Comparison of ENCODE assay signal across 12 cellular contexts in the genomic region with DNA sequence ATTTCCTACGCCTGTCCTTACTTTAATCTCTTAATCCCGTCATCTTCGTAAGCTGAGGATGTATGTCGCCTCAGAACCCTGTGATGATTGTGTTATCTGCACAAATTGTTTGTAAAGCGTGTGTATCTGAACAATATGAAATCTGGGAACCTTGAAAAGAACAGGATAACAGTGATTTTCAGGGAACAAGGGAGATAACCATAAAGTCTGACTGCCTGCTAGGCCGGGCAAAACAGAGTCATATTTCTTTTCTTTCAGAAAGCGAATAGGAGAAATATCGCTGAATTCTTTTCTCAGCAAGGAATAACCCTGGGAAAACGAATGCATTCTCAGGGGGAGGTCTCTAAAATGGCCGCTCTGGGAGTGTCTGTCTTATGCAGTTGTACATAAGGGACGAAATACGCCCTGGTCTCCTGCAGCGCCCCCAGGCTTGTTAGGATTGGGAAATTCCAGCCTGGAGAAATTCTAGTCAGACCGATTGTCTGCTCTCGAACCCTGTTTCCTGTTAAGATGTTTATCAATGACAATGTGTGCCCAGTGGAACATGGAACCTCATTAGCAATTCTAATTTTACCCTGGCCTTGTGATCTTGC. TPM values are rescaled to one million over a fixed set of nuclear protein-coding genes. Genes with fewer than 3 reads are reported as not detected.
"Had no signal": no experiment of that assay in that cellular context is flagged by ENCODE, and none has a peak within 500 bp of the region (broad histone marks: within the 10 kb centered on the region; RNA-seq: fewer than 3 reads in every experiment).

No MANE protein-coding gene starts in this region.

RNA-seq across cellular contexts. Expression of a gene that starts 8.5 kb away (rescaled TPM):
- total RNA-seq: activated CD4-positive, alpha-beta memory T cell treated with anti-CD3 and anti-CD28 coated beads, Interleukin-2, amount 10 ng/mL, durations not matched to agents 7 days and 5 days; activated CD4-positive, alpha-beta T cell treated with anti-CD3 and anti-CD28 coated beads for 36 hours; activated CD4-positive, alpha-beta T cell treated with anti-CD3 and anti-CD28 coated beads, Interleukin-2, amount 10 ng/mL, durations not matched to agents 7 days and 5 days; activated CD8-positive, alpha-beta memory T cell treated with anti-CD3 and anti-CD28 coated beads, Interleukin-2, amount 10 ng/mL, durations not matched to agents 7 days and 5 days; activated CD8-positive, alpha-beta T cell treated with anti-CD3 and anti-CD28 coated beads, Interleukin-2, amount 10 ng/mL, durations not matched to agents 7 days and 5 days; activated naive CD8-positive, alpha-beta T cell treated with anti-CD3 and anti-CD28 coated beads, Interleukin-2, amount 10 ng/mL, durations not matched to agents 7 days and 5 days; activated T-helper 2 cell treated with anti-CD3 and anti-CD28 coated beads, Interferon-gamma antibody, Interleukin-2, Interleukin-4, amounts not matched to agents 10 μg/mL and 5 μg/mL and 100 μg/mL, durations not matched to agents 14 hours and 24 hours and 36 hours; ascending aorta; bronchial epithelial cell; cardiac muscle cell; chondrocyte had no signal
- polyA plus RNA-seq: adipose tissue, cardiac muscle cell had no signal

RNA-seq across cellular contexts. Expression of a gene that starts 13.8 kb away (rescaled TPM):
- total RNA-seq: activated CD4-positive, alpha-beta memory T cell treated with anti-CD3 and anti-CD28 coated beads, Interleukin-2, amount 10 ng/mL, durations not matched to agents 7 days and 5 days; activated CD4-positive, alpha-beta T cell treated with anti-CD3 and anti-CD28 coated beads for 36 hours; activated CD4-positive, alpha-beta T cell treated with anti-CD3 and anti-CD28 coated beads, Interleukin-2, amount 10 ng/mL, durations not matched to agents 7 days and 5 days; activated CD8-positive, alpha-beta memory T cell treated with anti-CD3 and anti-CD28 coated beads, Interleukin-2, amount 10 ng/mL, durations not matched to agents 7 days and 5 days; activated CD8-positive, alpha-beta T cell treated with anti-CD3 and anti-CD28 coated beads, Interleukin-2, amount 10 ng/mL, durations not matched to agents 7 days and 5 days; activated naive CD8-positive, alpha-beta T cell treated with anti-CD3 and anti-CD28 coated beads, Interleukin-2, amount 10 ng/mL, durations not matched to agents 7 days and 5 days; activated T-helper 2 cell treated with anti-CD3 and anti-CD28 coated beads, Interferon-gamma antibody, Interleukin-2, Interleukin-4, amounts not matched to agents 10 μg/mL and 5 μg/mL and 100 μg/mL, durations not matched to agents 14 hours and 24 hours and 36 hours; ascending aorta; bronchial epithelial cell; cardiac muscle cell; chondrocyte had no signal
- polyA plus RNA-seq: adipose tissue, cardiac muscle cell had no signal

RNA-seq across cellular contexts. Expression of a gene that starts 34.2 kb away (rescaled TPM):
- total RNA-seq: activated CD4-positive, alpha-beta memory T cell treated with anti-CD3 and anti-CD28 coated beads, Interleukin-2, amount 10 ng/mL, durations not matched to agents 7 days and 5 days; activated CD4-positive, alpha-beta T cell treated with anti-CD3 and anti-CD28 coated beads for 36 hours; activated CD4-positive, alpha-beta T cell treated with anti-CD3 and anti-CD28 coated beads, Interleukin-2, amount 10 ng/mL, durations not matched to agents 7 days and 5 days; activated CD8-positive, alpha-beta memory T cell treated with anti-CD3 and anti-CD28 coated beads, Interleukin-2, amount 10 ng/mL, durations not matched to agents 7 days and 5 days; activated CD8-positive, alpha-beta T cell treated with anti-CD3 and anti-CD28 coated beads, Interleukin-2, amount 10 ng/mL, durations not matched to agents 7 days and 5 days; activated naive CD8-positive, alpha-beta T cell treated with anti-CD3 and anti-CD28 coated beads, Interleukin-2, amount 10 ng/mL, durations not matched to agents 7 days and 5 days; activated T-helper 2 cell treated with anti-CD3 and anti-CD28 coated beads, Interferon-gamma antibody, Interleukin-2, Interleukin-4, amounts not matched to agents 10 μg/mL and 5 μg/mL and 100 μg/mL, durations not matched to agents 14 hours and 24 hours and 36 hours; ascending aorta; bronchial epithelial cell; cardiac muscle cell; chondrocyte had no signal
- polyA plus RNA-seq: cardiac muscle cell had no signal

RNA-seq across cellular contexts. Expression of a gene that starts 37.7 kb away (rescaled TPM):
- total RNA-seq: activated CD4-positive, alpha-beta memory T cell treated with anti-CD3 and anti-CD28 coated beads, Interleukin-2, amount 10 ng/mL, durations not matched to agents 7 days and 5 days; activated CD4-positive, alpha-beta T cell treated with anti-CD3 and anti-CD28 coated beads for 36 hours; activated CD4-positive, alpha-beta T cell treated with anti-CD3 and anti-CD28 coated beads, Interleukin-2, amount 10 ng/mL, durations not matched to agents 7 days and 5 days; activated CD8-positive, alpha-beta memory T cell treated with anti-CD3 and anti-CD28 coated beads, Interleukin-2, amount 10 ng/mL, durations not matched to agents 7 days and 5 days; activated CD8-positive, alpha-beta T cell treated with anti-CD3 and anti-CD28 coated beads, Interleukin-2, amount 10 ng/mL, durations not matched to agents 7 days and 5 days; activated naive CD8-positive, alpha-beta T cell treated with anti-CD3 and anti-CD28 coated beads, Interleukin-2, amount 10 ng/mL, durations not matched to agents 7 days and 5 days; activated T-helper 2 cell treated with anti-CD3 and anti-CD28 coated beads, Interferon-gamma antibody, Interleukin-2, Interleukin-4, amounts not matched to agents 10 μg/mL and 5 μg/mL and 100 μg/mL, durations not matched to agents 14 hours and 24 hours and 36 hours; ascending aorta; bronchial epithelial cell; cardiac muscle cell; chondrocyte had no signal
- polyA plus RNA-seq: adipose tissue, cardiac muscle cell had no signal

RNA-seq across cellular contexts. Expression of a gene that starts 41.0 kb away (rescaled TPM):
- total RNA-seq: activated CD4-positive, alpha-beta memory T cell treated with anti-CD3 and anti-CD28 coated beads, Interleukin-2, amount 10 ng/mL, durations not matched to agents 7 days and 5 days; activated CD4-positive, alpha-beta T cell treated with anti-CD3 and anti-CD28 coated beads for 36 hours; activated CD4-positive, alpha-beta T cell treated with anti-CD3 and anti-CD28 coated beads, Interleukin-2, amount 10 ng/mL, durations not matched to agents 7 days and 5 days; activated CD8-positive, alpha-beta memory T cell treated with anti-CD3 and anti-CD28 coated beads, Interleukin-2, amount 10 ng/mL, durations not matched to agents 7 days and 5 days; activated CD8-positive, alpha-beta T cell treated with anti-CD3 and anti-CD28 coated beads, Interleukin-2, amount 10 ng/mL, durations not matched to agents 7 days and 5 days; activated naive CD8-positive, alpha-beta T cell treated with anti-CD3 and anti-CD28 coated beads, Interleukin-2, amount 10 ng/mL, durations not matched to agents 7 days and 5 days; activated T-helper 2 cell treated with anti-CD3 and anti-CD28 coated beads, Interferon-gamma antibody, Interleukin-2, Interleukin-4, amounts not matched to agents 10 μg/mL and 5 μg/mL and 100 μg/mL, durations not matched to agents 14 hours and 24 hours and 36 hours; ascending aorta; bronchial epithelial cell; cardiac muscle cell; chondrocyte had no signal
- polyA plus RNA-seq: adipose tissue, cardiac muscle cell had no signal
